In the genomic region with DNA sequence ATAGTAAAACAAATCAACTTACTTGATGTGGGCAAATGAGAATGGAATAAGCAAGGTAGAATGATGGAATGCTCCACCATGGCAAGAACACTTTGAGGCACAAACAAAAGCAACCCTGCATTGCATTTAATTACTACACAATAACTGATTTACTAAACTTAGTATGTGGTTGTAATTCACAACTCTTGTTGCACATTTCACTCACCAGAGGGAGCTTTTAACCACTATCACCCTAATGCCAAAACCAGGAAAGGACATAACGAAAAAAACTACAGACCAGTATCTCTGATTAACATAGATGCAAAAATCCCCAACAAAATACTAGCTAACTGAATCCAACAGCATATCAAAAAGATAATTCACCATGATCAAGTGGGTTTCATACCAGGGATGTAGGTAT, we compare ENCODE assay signal across 1 cellular context.
TF ChIP-seq lines count a peak whose summit lies in the region.

No MANE protein-coding gene starts in this region.

TF ChIP-seq in H1, 55 proteins besides CTCF, POLR2A, EP300 and RAD21:
- no peak for TF ChIP-seq EZH2 (IDR thresholded peaks at IDR 0.05; ENCODE audit: low read depth, low read length, severe bottlenecking)
- peak; percentile 70; the same call in 1 of the 2 replicates for TF ChIP-seq TEAD4 (IDR thresholded peaks at IDR 0.05; ENCODE audit: low read depth, low read length)
